1 cellular context compared by ENCODE assay signal in genomic region chr16:1929578-1930337, GRCh38.
A peak's percentile ranks its signal among the peaks of the same experiment; 100 is the strongest.
TF ChIP-seq lines count a peak whose summit lies in the region.

No MANE protein-coding gene starts in this region.

TF ChIP-seq in H1, 55 proteins besides CTCF, POLR2A, EP300 and RAD21:
- TF ChIP-seq GTF2F1 (IDR thresholded peaks at IDR 0.05; ENCODE audit: borderline replicate concordance, low read depth, low read length) (peak; percentile 45), EGR1 (IDR thresholded peaks at IDR 0.05; ENCODE audit: borderline replicate concordance, low read depth, low read length) (peak; percentile 55; the same call in 1 of the 2 replicates), SRF (IDR thresholded peaks at IDR 0.05; ENCODE audit: low read depth, low read length) (no peak), NRF1 (IDR thresholded peaks at IDR 0.05; ENCODE audit: low read depth, low read length) (peak; percentile 56), TBP (IDR thresholded peaks at IDR 0.05; ENCODE audit: low read depth, low read length) (peak; percentile 24; the same call in 1 of the 2 replicates), NANOG (IDR thresholded peaks at IDR 0.05; ENCODE audit: insufficient read depth, low read depth, low read length, poor library complexity, severe bottlenecking) (peak; percentile 49), MAFK (IDR thresholded peaks at IDR 0.05; ENCODE audit: low read depth, low read length) (no peak), SIN3A (conservative IDR thresholded peaks at IDR 0.05 in 1 of 2, IDR thresholded peaks at IDR 0.05 in 1 of 2; ENCODE audit: low read depth in 1 of 2, low read length in 2 of 2) (0 out of 4 replicates have a peak, but pooled peaks of 1 of the 2 experiments have one; percentile 43), E2F6 (IDR thresholded peaks at IDR 0.05) (peak; percentile 99), GABPA (IDR thresholded peaks at IDR 0.05; ENCODE audit: borderline replicate concordance, insufficient read depth, low read length) (peak; percentile 65; the same call in 1 of the 2 replicates), EZH2 (IDR thresholded peaks at IDR 0.05; ENCODE audit: low read depth, low read length, severe bottlenecking) (no peak), YY1 (IDR thresholded peaks at IDR 0.05; ENCODE audit: low read depth, low read length) (peak; percentile 21; the same call in 1 of the 2 replicates), JUN (IDR thresholded peaks at IDR 0.05; ENCODE audit: low read depth, low read length) (no peak), TAF7 (optimal IDR thresholded peaks at IDR 0.05; ENCODE audit: borderline replicate concordance, low read depth, low read length) (peak; percentile 82), KDM4A (IDR thresholded peaks at IDR 0.05; ENCODE audit: low read depth, low read length, severe bottlenecking) (peak; percentile 86), RXRA (IDR thresholded peaks at IDR 0.05; ENCODE audit: insufficient read depth, low read depth, low read length) (0 out of 2 replicates have a peak, but pooled peaks have one; percentile 30), CHD2 (IDR thresholded peaks at IDR 0.05; ENCODE audit: low read length) (no peak), CTBP2 (IDR thresholded peaks at IDR 0.05; ENCODE audit: borderline replicate concordance, insufficient read depth, insufficient read length, low read length) (no peak), RNF2 (IDR thresholded peaks at IDR 0.05; ENCODE audit: borderline replicate concordance, low read depth, low read length, missing control alignments, poor library complexity, severe bottlenecking) (peak; percentile 67), ZNF274 (IDR thresholded peaks at IDR 0.05; ENCODE audit: borderline replicate concordance, extremely low read depth, low read length) (no peak), SP2 (IDR thresholded peaks at IDR 0.05; ENCODE audit: low read length) (no peak), SIX5 (IDR thresholded peaks at IDR 0.05; ENCODE audit: low read depth, low read length) (no peak), TCF12 (IDR thresholded peaks at IDR 0.05; ENCODE audit: low read depth, low read length) (no peak), BACH1 (IDR thresholded peaks at IDR 0.05; ENCODE audit: low read length) (no peak), CREB1 (IDR thresholded peaks at IDR 0.05) (peak; percentile 60), HDAC2 (IDR thresholded peaks at IDR 0.05; ENCODE audit: borderline replicate concordance in 1 of 2, low read depth in 2 of 2, low read length in 2 of 2) (peak; percentile 31 to 95; a peak in 2 of 4 replicates), RFX5 (IDR thresholded peaks at IDR 0.05; ENCODE audit: borderline replicate concordance, low read depth, low read length) (no peak), TAF1 (IDR thresholded peaks at IDR 0.05; ENCODE audit: low read depth, low read length) (0 out of 2 replicates have a peak, but pooled peaks have one; percentile 26), KDM1A (IDR thresholded peaks at IDR 0.05; ENCODE audit: borderline replicate concordance, low read length) (peak; percentile 82; the same call in 1 of the 2 replicates), JUND (IDR thresholded peaks at IDR 0.05; ENCODE audit: low read length) (peak; percentile 53), TEAD4 (IDR thresholded peaks at IDR 0.05; ENCODE audit: low read depth, low read length) (peak; percentile 28; the same call in 1 of the 2 replicates), RBBP5 (IDR thresholded peaks at IDR 0.05; ENCODE audit: borderline replicate concordance, low read depth, low read length) (peak; percentile 22; the same call in 1 of the 2 replicates), KDM5A (IDR thresholded peaks at IDR 0.05; ENCODE audit: low read length) (no peak)
- TF ChIP-seq, protein P1, sequence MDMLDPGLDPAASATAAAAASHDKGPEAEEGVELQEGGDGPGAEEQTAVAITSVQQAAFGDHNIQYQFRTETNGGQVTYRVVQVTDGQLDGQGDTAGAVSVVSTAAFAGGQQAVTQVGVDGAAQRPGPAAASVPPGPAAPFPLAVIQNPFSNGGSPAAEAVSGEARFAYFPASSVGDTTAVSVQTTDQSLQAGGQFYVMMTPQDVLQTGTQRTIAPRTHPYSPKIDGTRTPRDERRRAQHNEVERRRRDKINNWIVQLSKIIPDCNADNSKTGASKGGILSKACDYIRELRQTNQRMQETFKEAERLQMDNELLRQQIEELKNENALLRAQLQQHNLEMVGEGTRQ (IDR thresholded peaks at IDR 0.05; ENCODE audit: low read length), result no peak
- TF ChIP-seq, protein P2, sequence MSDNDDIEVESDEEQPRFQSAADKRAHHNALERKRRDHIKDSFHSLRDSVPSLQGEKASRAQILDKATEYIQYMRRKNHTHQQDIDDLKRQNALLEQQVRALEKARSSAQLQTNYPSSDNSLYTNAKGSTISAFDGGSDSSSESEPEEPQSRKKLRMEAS (IDR thresholded peaks at IDR 0.05), result peak; percentile 100
